20 cellular contexts compared by ENCODE assay signal in the genomic region with DNA sequence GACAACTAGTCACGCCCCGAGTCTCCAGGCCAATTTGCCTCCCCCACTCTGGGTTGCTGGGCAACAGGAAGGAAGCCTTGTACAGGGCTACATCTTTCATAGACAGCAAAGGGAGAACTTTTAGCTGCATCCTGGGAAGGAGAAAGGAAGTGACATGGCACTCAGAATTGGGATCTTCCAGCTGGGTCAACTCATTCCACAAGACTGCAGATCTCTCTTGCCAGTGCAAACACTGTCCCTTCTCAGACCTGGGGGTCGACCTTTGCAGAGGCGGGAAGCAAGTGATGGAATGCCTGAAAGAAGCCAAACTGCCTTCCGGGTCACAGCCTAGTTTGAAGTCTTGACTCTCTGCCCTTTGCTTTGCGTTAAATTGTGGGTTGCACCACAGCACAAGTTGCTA.
A peak's percentile ranks its signal among the peaks of the same experiment; 100 is the strongest.
DNase-seq lines count a peak whose midpoint lies in the region; ATAC-seq and TF ChIP-seq lines count a peak whose summit lies in the region.
"Had no signal": no experiment of that assay in that cellular context is flagged by ENCODE, and none has a peak within 500 bp of the region (broad histone marks: within the 10 kb centered on the region; RNA-seq: fewer than 3 reads in every experiment).

No MANE protein-coding gene starts in this region.

- no peaks in the 10 kb centered on the region for H3K36me3 Mint-ChIP-seq in endodermal cell (ENCODE audit: low read depth)
- peaks cover 2% of the 10 kb centered on the region for H3K36me3 Mint-ChIP-seq in nephron (ENCODE audit: low read depth)
- no peaks in the 10 kb centered on the region for H3K36me3 Mint-ChIP-seq in type B pancreatic cell
- H3K36me3 Mint-ChIP-seq: CD4-positive, CD25-positive, alpha-beta regulatory T cell had no signal

- H3K27me3 Mint-ChIP-seq in endodermal cell (ENCODE audit: insufficient read depth) (peaks cover 35% of the 10 kb centered on the region), nephron (ENCODE audit: low read depth) (peaks cover under 1% of the 10 kb centered on the region), type B pancreatic cell (peaks cover 4% of the 10 kb centered on the region)
- H3K27me3 Mint-ChIP-seq: CD4-positive, CD25-positive, alpha-beta regulatory T cell had no signal

- no peak overlapping the region for H3K9ac ChIP-seq in endodermal cell (ENCODE audit: extremely low read depth, low read length, poor library complexity, severe bottlenecking)

- 28 to 43% methylated on average over 4 to 6 of the region's 6 CpGs for WGBS in body of pancreas, 2 donors
- 70 to 91% methylated on average over 3 to 6 of the region's 6 CpGs for WGBS in endodermal cell (ENCODE audit: insufficient coverage in 1 of 2, insufficient read length in 1 of 2), 2 experiments

- H3K27ac Mint-ChIP-seq in endodermal cell (no peak overlapping the region), nephron (peak overlapping the region in 2 of 3 experiments; percentile 7 to 87), type B pancreatic cell (no peak overlapping the region)
- H3K27ac Mint-ChIP-seq: CD4-positive, CD25-positive, alpha-beta regulatory T cell; HFFc6 had no signal

- intact Hi-C loops in body of pancreas (cut with DNase I) = no loop called here

- H3K27me3 ChIP-seq in body of pancreas = no peaks in the 10 kb centered on the region
- peaks cover 25% of the 10 kb centered on the region for H3K27me3 ChIP-seq in endodermal cell (ENCODE audit: control insufficient read depth, insufficient read depth, low read length, poor library complexity, severe bottlenecking)
- H3K27me3 ChIP-seq: BE2C had no signal

- peak; percentile 15 for ATAC-seq in body of pancreas
- ATAC-seq in activated CD4-positive, CD25-positive, alpha-beta regulatory T cell treated with anti-CD3 and anti-CD28 coated beads, Interleukin-2, amount 50 U/mL, for 24 hours = no peak
- ATAC-seq in HG03378 (IDR thresholded peaks at IDR 0.05; ENCODE audit: unreplicated experiment) = no peak
- ATAC-seq: GM12878, HCT116 had no signal

- H3K4me3 Mint-ChIP-seq in endodermal cell (no peak overlapping the region), nephron (no peak overlapping the region), type B pancreatic cell (peak overlapping the region; percentile 31)
- H3K4me3 Mint-ChIP-seq: CD4-positive, CD25-positive, alpha-beta regulatory T cell; HFFc6 had no signal

- H3K9me3 Mint-ChIP-seq in endodermal cell = no peaks in the 10 kb centered on the region
- H3K9me3 Mint-ChIP-seq in nephron = no peaks in the 10 kb centered on the region
- peaks cover 8% of the 10 kb centered on the region for H3K9me3 Mint-ChIP-seq in type B pancreatic cell

- no peaks in the 10 kb centered on the region for H3K4me1 ChIP-seq in body of pancreas
- no peaks in the 10 kb centered on the region for H3K4me1 ChIP-seq in endodermal cell (ENCODE audit: control insufficient read depth, insufficient read depth, low read length)
- H3K4me1 ChIP-seq: BE2C, Caco-2 had no signal

- H3K4me1 Mint-ChIP-seq in endodermal cell (peaks cover 4% of the 10 kb centered on the region), nephron (peaks cover 23% of the 10 kb centered on the region), type B pancreatic cell (ENCODE audit: unreplicated experiment) (peaks cover 46% of the 10 kb centered on the region)
- H3K4me1 Mint-ChIP-seq: CD4-positive, CD25-positive, alpha-beta regulatory T cell had no signal

- DNase-seq in body of pancreas (no peak), endodermal cell (peak; percentile 45), type B pancreatic cell (ENCODE audit: extremely low spot score, unreplicated experiment) (no peak), NCI-H2029 (lab: John Stamatoyannopoulos, UW) (no peak), HuH-7.5 (ENCODE audit: low spot score) (no peak)
- DNase-seq: ACHN; BE2C; C1 segment of cervical spinal cord; Caco-2; CD4-positive, CD25-positive, alpha-beta regulatory T cell; DND-41; EL; GOT3; H7; HFFc6 had no signal

- TF ChIP-seq CTCF in body of pancreas (IDR thresholded peaks at IDR 0.05) (no peak), endodermal cell (conservative IDR thresholded peaks at IDR 0.05) (no peak), nephron (IDR thresholded peaks at IDR 0.05; ENCODE audit: unreplicated experiment in 3 of 3) (no peak), type B pancreatic cell (conservative IDR thresholded peaks at IDR 0.05) (no peak)

- H3K36me3 ChIP-seq in body of pancreas (replicated peaks in 1 of 2; ENCODE audit: insufficient read depth in 1 of 2, low read depth in 2 of 2) (no peaks in the 10 kb centered on the region), endodermal cell (ENCODE audit: control insufficient read depth, insufficient read depth, low read length) (no peaks in the 10 kb centered on the region)
- H3K36me3 ChIP-seq: BE2C had no signal

- H3K27ac ChIP-seq in body of pancreas = no peak overlapping the region
- H3K27ac ChIP-seq in endodermal cell (ENCODE audit: low read depth, low read length) = no peak overlapping the region

- H3K4me3 ChIP-seq in body of pancreas (no peak overlapping the region), endodermal cell (ENCODE audit: low read length) (no peak overlapping the region)
- H3K4me3 ChIP-seq: GM12878 had no signal

- H3K9me3 ChIP-seq in body of pancreas = no peaks in the 10 kb centered on the region
- no peaks in the 10 kb centered on the region for H3K9me3 ChIP-seq in endodermal cell (ENCODE audit: control insufficient read depth, low read length)
- H3K9me3 ChIP-seq: BE2C, Caco-2 had no signal

- no peak for TF ChIP-seq POLR2A in body of pancreas (IDR thresholded peaks at IDR 0.05)

Comparison
In these comparisons a context has a peak if more than half of its experiments do, and no peak if none do; other contexts are left out.
1. H3K27ac Mint-ChIP-seq: peak in nephron (2 of 3); none in endodermal cell (single experiment) and type B pancreatic cell (single experiment).